28 cellular contexts compared by ENCODE assay signal in genomic region chr6:73377225-73377624, GRCh38. TPM values are rescaled to one million over a fixed set of nuclear protein-coding genes. Genes with fewer than 3 reads are reported as not detected.
"Had no signal": no experiment of that assay in that cellular context is flagged by ENCODE, and none has a peak within 500 bp of the region (broad histone marks: within the 10 kb centered on the region; RNA-seq: fewer than 3 reads in every experiment).

No MANE protein-coding gene starts in this region.

- H3K9me3 Mint-ChIP-seq: activated CD4-positive, alpha-beta T cell treated with anti-CD3 and anti-CD28 coated beads, Interleukin-2, amount 10 ng/mL, durations not matched to agents 24 days and 14 days; activated naive CD4-positive, alpha-beta T cell treated with anti-CD3 and anti-CD28 coated beads, Interleukin-2, amount 50 U/mL, for 24 hours had no signal

- H3K27ac Mint-ChIP-seq: activated B cell treated with CpG ODN at 0.5 μM for 24 hours; activated CD4-positive, alpha-beta T cell treated with anti-CD3 and anti-CD28 coated beads, Interleukin-2, amount 10 ng/mL, durations not matched to agents 24 days and 14 days; activated CD8-positive, alpha-beta memory T cell treated with anti-CD3 and anti-CD28 coated beads, Interleukin-2, amount 10 ng/mL, durations not matched to agents 7 days and 5 days; activated naive CD4-positive, alpha-beta T cell treated with anti-CD3 and anti-CD28 coated beads, Interleukin-2, amount 50 U/mL, for 24 hours; activated T-cell treated with anti-CD3 and anti-CD28 coated beads, Interleukin-2, amount 50 U/mL, for 24 hours; activated T-helper 1 cell treated with anti-CD3 and anti-CD28 coated beads, Interleukin-12 subunit alpha, Interleukin-12 subunit beta, Interleukin-2, Interleukin-4 antibody, amounts not matched to agents 30 ng/mL and 10 ng/mL and 1 ng/mL, durations not matched to agents 14 hours and 24 hours and 36 hours; T-cell had no signal

- H3K4me1 Mint-ChIP-seq: activated CD4-positive, alpha-beta T cell treated with anti-CD3 and anti-CD28 coated beads, Interleukin-2, amount 10 ng/mL, durations not matched to agents 24 days and 14 days; activated CD8-positive, alpha-beta memory T cell treated with anti-CD3 and anti-CD28 coated beads, Interleukin-2, amount 10 ng/mL, durations not matched to agents 7 days and 5 days; activated naive CD4-positive, alpha-beta T cell treated with anti-CD3 and anti-CD28 coated beads, Interleukin-2, amount 50 U/mL, for 24 hours; T-cell had no signal

- ATAC-seq: activated CD8-positive, alpha-beta memory T cell treated with anti-CD3 and anti-CD28 coated beads, Interleukin-2, amount 10 ng/mL, durations not matched to agents 7 days and 5 days; body of pancreas; T-cell had no signal

- H3K4me3 ChIP-seq: ascending aorta, body of pancreas, cardiac muscle cell, PC-9 had no signal

- H3K27ac ChIP-seq: ascending aorta, body of pancreas, cardiac muscle cell, KMS-11, PC-9 had no signal

- H3K36me3 ChIP-seq: ascending aorta, cardiac muscle cell had no signal

- DNase-seq: activated B cell treated with CpG ODN at 0.5 μM for 24 hours; activated CD4-positive, alpha-beta T cell treated with anti-CD3 and anti-CD28 coated beads for 1 hour; activated CD4-positive, alpha-beta T cell treated with anti-CD3 and anti-CD28 coated beads, Interleukin-2, amount 10 ng/mL, durations not matched to agents 24 days and 14 days; activated CD4-positive, alpha-beta T cell treated with anti-CD3 and anti-CD28 coated beads, Interleukin-2, amount 50 U/mL, for 48 hours; activated CD8-positive, alpha-beta memory T cell treated with anti-CD3 and anti-CD28 coated beads, Interleukin-2, amount 10 ng/mL, durations not matched to agents 7 days and 5 days; activated effector memory CD4-positive, alpha-beta T cell treated with Interleukin-2 at 50 U/mL for 16 hours; activated naive CD4-positive, alpha-beta T cell; activated T-cell treated with anti-CD3 and anti-CD28 coated beads, Interleukin-2, amount 50 U/mL, for 24 hours; amniotic stem cell; body of pancreas; NCI-H1105 treated with DMSO at 0.1 percent for 48 hours; NCI-H1694; NCI-H2029; NCI-H2107; NCI-H2171 treated with DMSO at 0.1 percent for 48 hours; NCI-H226; NCI-H69; PC-9; SIG-M5; T-cell; T1000 had no signal

- H3K4me3 Mint-ChIP-seq: activated B cell treated with CpG ODN at 0.5 μM for 24 hours; activated CD4-positive, alpha-beta T cell treated with anti-CD3 and anti-CD28 coated beads, Interleukin-2, amount 10 ng/mL, durations not matched to agents 24 days and 14 days; activated CD8-positive, alpha-beta memory T cell treated with anti-CD3 and anti-CD28 coated beads, Interleukin-2, amount 10 ng/mL, durations not matched to agents 7 days and 5 days; activated naive CD4-positive, alpha-beta T cell treated with anti-CD3 and anti-CD28 coated beads, Interleukin-2, amount 50 U/mL, for 24 hours; activated T-cell treated with anti-CD3 and anti-CD28 coated beads, Interleukin-2, amount 50 U/mL, for 24 hours; activated T-helper 1 cell treated with anti-CD3 and anti-CD28 coated beads, Interleukin-12 subunit alpha, Interleukin-12 subunit beta, Interleukin-2, Interleukin-4 antibody, amounts not matched to agents 30 ng/mL and 10 ng/mL and 1 ng/mL, durations not matched to agents 14 hours and 24 hours and 36 hours; T-cell had no signal

- H3K27me3 Mint-ChIP-seq: activated B cell treated with CpG ODN at 0.5 μM for 24 hours; activated CD4-positive, alpha-beta T cell treated with anti-CD3 and anti-CD28 coated beads, Interleukin-2, amount 10 ng/mL, durations not matched to agents 24 days and 14 days; activated CD8-positive, alpha-beta memory T cell treated with anti-CD3 and anti-CD28 coated beads, Interleukin-2, amount 10 ng/mL, durations not matched to agents 7 days and 5 days; activated naive CD4-positive, alpha-beta T cell treated with anti-CD3 and anti-CD28 coated beads, Interleukin-2, amount 50 U/mL, for 24 hours; activated T-cell treated with anti-CD3 and anti-CD28 coated beads, Interleukin-2, amount 50 U/mL, for 24 hours; T-cell had no signal

- H3K4me1 ChIP-seq: ascending aorta, body of pancreas had no signal

- H3K27me3 ChIP-seq: ascending aorta, body of pancreas, cardiac muscle cell had no signal

- H3K36me3 Mint-ChIP-seq: activated CD8-positive, alpha-beta memory T cell treated with anti-CD3 and anti-CD28 coated beads, Interleukin-2, amount 10 ng/mL, durations not matched to agents 7 days and 5 days; activated naive CD4-positive, alpha-beta T cell treated with anti-CD3 and anti-CD28 coated beads, Interleukin-2, amount 50 U/mL, for 24 hours; T-cell had no signal

RNA-seq across cellular contexts. Expression of gene OOEP, which starts 7.5 kb away (rescaled TPM):
- total RNA-seq: activated B cell treated with CpG ODN at 0.5 μM for 24 hours, ascending aorta, body of pancreas, cardiac muscle cell, MCF 10A, NCI-H460 had no signal

RNA-seq across cellular contexts. Expression of gene KHDC3L, which starts 14.8 kb away (rescaled TPM):
- total RNA-seq: activated B cell treated with CpG ODN at 0.5 μM for 24 hours; activated CD4-positive, alpha-beta T cell treated with anti-CD3 and anti-CD28 coated beads, Interleukin-2, amount 10 ng/mL, durations not matched to agents 24 days and 14 days; activated CD8-positive, alpha-beta memory T cell treated with anti-CD3 and anti-CD28 coated beads, Interleukin-2, amount 10 ng/mL, durations not matched to agents 7 days and 5 days; activated T-helper 1 cell treated with anti-CD3 and anti-CD28 coated beads, Interleukin-12 subunit alpha, Interleukin-12 subunit beta, Interleukin-2, Interleukin-4 antibody, amounts not matched to agents 30 ng/mL and 10 ng/mL and 1 ng/mL, durations not matched to agents 14 hours and 24 hours and 36 hours; ascending aorta; body of pancreas; MCF 10A; NCI-H460; PC-9; T-cell had no signal

RNA-seq across cellular contexts. Expression of gene DDX43, which starts 17.4 kb away (rescaled TPM):
- total RNA-seq: ascending aorta, cardiac muscle cell, MCF 10A, NCI-H460 had no signal

RNA-seq across cellular contexts. Expression of gene DPPA5, which starts 23.1 kb away (rescaled TPM):
- total RNA-seq: activated B cell treated with CpG ODN at 0.5 μM for 24 hours; activated CD4-positive, alpha-beta T cell treated with anti-CD3 and anti-CD28 coated beads, Interleukin-2, amount 10 ng/mL, durations not matched to agents 24 days and 14 days; activated CD8-positive, alpha-beta memory T cell treated with anti-CD3 and anti-CD28 coated beads, Interleukin-2, amount 10 ng/mL, durations not matched to agents 7 days and 5 days; activated T-helper 1 cell treated with anti-CD3 and anti-CD28 coated beads, Interleukin-12 subunit alpha, Interleukin-12 subunit beta, Interleukin-2, Interleukin-4 antibody, amounts not matched to agents 30 ng/mL and 10 ng/mL and 1 ng/mL, durations not matched to agents 14 hours and 24 hours and 36 hours; ascending aorta; body of pancreas; cardiac muscle cell; MCF 10A; NCI-H460; PC-9; T-cell had no signal
